Comparison of ENCODE assay signal across 20 cellular contexts in genomic region chr14:25041898-25042297, GRCh38. TPM values are rescaled to one million over a fixed set of nuclear protein-coding genes. Genes with fewer than 3 reads are reported as not detected.
DNase-seq lines count a peak whose midpoint lies in the region; ATAC-seq and TF ChIP-seq lines count a peak whose summit lies in the region.
"Had no signal": no experiment of that assay in that cellular context is flagged by ENCODE, and none has a peak within 500 bp of the region (broad histone marks: within the 10 kb centered on the region; RNA-seq: fewer than 3 reads in every experiment).

No MANE protein-coding gene starts in this region.

- ATAC-seq in lower lobe of right lung (peak; percentile 39 to 47), gastroesophageal sphincter (no peak)

- intact Hi-C loops in lower lobe of right lung (cut with DNase I) = loop anchor here (10.0 kb wide), 1 partner anchor 237 kb away; no protein-coding TSS in a partner anchor

- 6 to 66% methylated on average over 2 of the region's 2 CpGs for whole genome bisulfite sequencing in gastroesophageal sphincter (ENCODE audit: low coverage in 1 of 2), 2 donors

- TF ChIP-seq CTCF in lower lobe of right lung (IDR thresholded peaks at IDR 0.05) (no peak), gastroesophageal sphincter (IDR thresholded peaks at IDR 0.05) (no peak)

- no peak for TF ChIP-seq POLR2A in gastroesophageal sphincter (IDR thresholded peaks at IDR 0.05)

- H3K27me3 ChIP-seq in lower lobe of right lung (ENCODE audit: low read depth) (no peaks in the 10 kb centered on the region), gastroesophageal sphincter (no peaks in the 10 kb centered on the region)
- H3K27me3 ChIP-seq: SJCRH30 had no signal

- no peak for TF ChIP-seq EP300 in gastroesophageal sphincter (IDR thresholded peaks at IDR 0.05)

- peak; percentile 99 for DNase-seq in DMS79 (lab: John Stamatoyannopoulos, UW)
- DNase-seq in NCI-H1417 treated with DMSO at 0.1 percent for 48 hours (lab: John Stamatoyannopoulos, UW) = peak; percentile 87
- DNase-seq in NCI-H748 treated with DMSO at 0.1 percent for 48 hours (lab: John Stamatoyannopoulos, UW) = peak; percentile 93
- no peak for DNase-seq in lower lobe of right lung
- no peak for DNase-seq in caudate nucleus (lab: John Stamatoyannopoulos, UW)
- no peak for DNase-seq in activated T-cell treated with anti-CD3 and anti-CD28 coated beads, Interleukin-2, amount 50 U/mL, for 1 hour
- DNase-seq in activated CD4-positive, alpha-beta T cell treated with anti-CD3 and anti-CD28 coated beads for 1 hour = no peak
- DNase-seq: ACHN; activated CD4-positive, alpha-beta T cell treated with anti-CD3 and anti-CD28 coated beads, Interleukin-2, amount 50 U/mL, for 1 hour; activated naive CD8-positive, alpha-beta T cell treated with anti-CD3 and anti-CD28 coated beads, Interleukin-2, amount 10 ng/mL, durations not matched to agents 7 days and 5 days; activated T-cell treated with anti-CD3 and anti-CD28 coated beads, Interleukin-2, amount 50 U/mL, for 24 hours; CD8-positive, alpha-beta memory T cell; effector CD4-positive, alpha-beta T cell; kidney glomerular epithelial cell; NCI-H2171 treated with DMSO at 0.1 percent for 48 hours; SJCRH30; stimulated activated naive CD4-positive, alpha-beta T cell had no signal

- no peaks in the 10 kb centered on the region for H3K36me3 ChIP-seq in lower lobe of right lung
- H3K36me3 ChIP-seq in gastroesophageal sphincter = no peaks in the 10 kb centered on the region
- H3K36me3 ChIP-seq: SJCRH30 had no signal

- H3K4me3 ChIP-seq in lower lobe of right lung (no peak overlapping the region), gastroesophageal sphincter (no peak overlapping the region)
- H3K4me3 ChIP-seq: SJCRH30 had no signal

- H3K27ac ChIP-seq in lower lobe of right lung (peak overlapping the region; percentile 53), caudate nucleus (ENCODE audit: low read depth, low read length) (no peak overlapping the region), gastroesophageal sphincter (no peak overlapping the region)
- H3K27ac ChIP-seq: KMS-11, SJCRH30 had no signal

- H3K9me3 ChIP-seq in lower lobe of right lung = no peaks in the 10 kb centered on the region
- H3K9me3 ChIP-seq in gastroesophageal sphincter = no peaks in the 10 kb centered on the region
- H3K9me3 ChIP-seq: SJCRH30 had no signal

- H3K4me1 ChIP-seq in lower lobe of right lung (peaks cover 16% of the 10 kb centered on the region), gastroesophageal sphincter (peaks cover 5 to 54% (median 19%) of the 10 kb centered on the region in 3 donors)
- H3K4me1 ChIP-seq: SJCRH30 had no signal

RNA-seq across cellular contexts. Expression of gene STXBP6, which starts 8.0 kb away (rescaled TPM):
- total RNA-seq in lower lobe of right lung (29.4 TPM), gastroesophageal sphincter (10 to 100 TPM; 29.3 to 55.7 (median 44.0) TPM)
- total RNA-seq: activated naive CD8-positive, alpha-beta T cell treated with anti-CD3 and anti-CD28 coated beads, Interleukin-2, amount 10 ng/mL, durations not matched to agents 7 days and 5 days; bronchial epithelial cell had no signal

Comparison
In these comparisons a context has a peak if more than half of its experiments do, and no peak if none do; other contexts are left out.
1. DNase-seq: peak in DMS79 (single experiment), NCI-H1417 treated with DMSO at 0.1 percent for 48 hours (single experiment) and NCI-H748 treated with DMSO at 0.1 percent for 48 hours (single experiment); none in lower lobe of right lung (single experiment), caudate nucleus (0 of 61), activated T-cell treated with anti-CD3 and anti-CD28 coated beads, Interleukin-2, amount 50 U/mL, for 1 hour (single experiment) and activated CD4-positive, alpha-beta T cell treated with anti-CD3 and anti-CD28 coated beads for 1 hour (single experiment).